ENCODE assay signal across 3 cellular contexts in the genomic region with DNA sequence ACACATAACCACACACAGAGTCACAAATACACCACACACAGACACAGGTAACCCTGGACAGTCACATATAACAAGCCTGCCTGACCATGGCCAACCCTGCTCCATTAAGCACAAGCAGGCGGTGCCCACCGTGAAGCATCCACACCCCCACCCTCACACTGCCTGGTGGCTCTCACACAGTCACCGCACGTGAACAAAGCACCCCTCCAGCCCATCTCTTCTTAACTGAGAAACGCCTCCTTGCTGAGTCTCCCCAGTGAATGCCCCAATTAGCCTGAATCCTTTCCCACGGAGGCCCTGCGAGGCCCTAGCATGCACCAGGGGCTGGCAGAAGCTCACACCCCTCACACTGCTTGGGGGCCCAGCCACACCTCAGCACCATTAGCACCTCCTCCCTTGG.
TF ChIP-seq lines count a peak whose summit lies in the region.

No MANE protein-coding gene starts in this region.

TF ChIP-seq in IMR-90, 13 proteins besides CTCF, POLR2A, EP300 and RAD21:
- TF ChIP-seq MAZ (IDR thresholded peaks at IDR 0.05; ENCODE audit: borderline replicate concordance, low read depth, low read length) (no peak), CEBPB (IDR thresholded peaks at IDR 0.05; ENCODE audit: low read depth, low read length) (no peak), SMC3 (IDR thresholded peaks at IDR 0.05; ENCODE audit: low read depth, low read length) (no peak), RCOR1 (IDR thresholded peaks at IDR 0.05; ENCODE audit: insufficient replicate concordance, low read length) (no peak), CHD1 (IDR thresholded peaks at IDR 0.05; ENCODE audit: low read depth, low read length) (no peak), FOS (IDR thresholded peaks at IDR 0.05; ENCODE audit: low read depth, low read length) (no peak), NFE2L2 (IDR thresholded peaks at IDR 0.05; ENCODE audit: low read depth, low read length) (no peak), BHLHE40 (IDR thresholded peaks at IDR 0.05; ENCODE audit: low read depth, low read length) (no peak), MAFK (IDR thresholded peaks at IDR 0.05; ENCODE audit: low read depth, low read length) (no peak)
- TF ChIP-seq, protein P1, sequence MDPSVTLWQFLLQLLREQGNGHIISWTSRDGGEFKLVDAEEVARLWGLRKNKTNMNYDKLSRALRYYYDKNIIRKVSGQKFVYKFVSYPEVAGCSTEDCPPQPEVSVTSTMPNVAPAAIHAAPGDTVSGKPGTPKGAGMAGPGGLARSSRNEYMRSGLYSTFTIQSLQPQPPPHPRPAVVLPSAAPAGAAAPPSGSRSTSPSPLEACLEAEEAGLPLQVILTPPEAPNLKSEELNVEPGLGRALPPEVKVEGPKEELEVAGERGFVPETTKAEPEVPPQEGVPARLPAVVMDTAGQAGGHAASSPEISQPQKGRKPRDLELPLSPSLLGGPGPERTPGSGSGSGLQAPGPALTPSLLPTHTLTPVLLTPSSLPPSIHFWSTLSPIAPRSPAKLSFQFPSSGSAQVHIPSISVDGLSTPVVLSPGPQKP (IDR thresholded peaks at IDR 0.05; ENCODE audit: borderline replicate concordance, low read depth, low read length): no peak
- TF ChIP-seq, protein P2, sequence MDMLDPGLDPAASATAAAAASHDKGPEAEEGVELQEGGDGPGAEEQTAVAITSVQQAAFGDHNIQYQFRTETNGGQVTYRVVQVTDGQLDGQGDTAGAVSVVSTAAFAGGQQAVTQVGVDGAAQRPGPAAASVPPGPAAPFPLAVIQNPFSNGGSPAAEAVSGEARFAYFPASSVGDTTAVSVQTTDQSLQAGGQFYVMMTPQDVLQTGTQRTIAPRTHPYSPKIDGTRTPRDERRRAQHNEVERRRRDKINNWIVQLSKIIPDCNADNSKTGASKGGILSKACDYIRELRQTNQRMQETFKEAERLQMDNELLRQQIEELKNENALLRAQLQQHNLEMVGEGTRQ (IDR thresholded peaks at IDR 0.05; ENCODE audit: low read depth, low read length): no peak
TF ChIP-seq in IMR-90: peak in this region for 0.

TF ChIP-seq in H1, 55 proteins besides CTCF, POLR2A, EP300 and RAD21:
- TF ChIP-seq FOSL1 (IDR thresholded peaks at IDR 0.05; ENCODE audit: insufficient read depth, low read depth, low read length) (no peak), KDM4A (IDR thresholded peaks at IDR 0.05; ENCODE audit: low read depth, low read length, severe bottlenecking) (no peak), TCF12 (IDR thresholded peaks at IDR 0.05; ENCODE audit: low read depth, low read length) (no peak), SIRT6 (IDR thresholded peaks at IDR 0.05; ENCODE audit: low read length) (no peak), SUZ12 (IDR thresholded peaks at IDR 0.05; ENCODE audit: low read length) (no peak), TAF7 (optimal IDR thresholded peaks at IDR 0.05; ENCODE audit: borderline replicate concordance, low read depth, low read length) (no peak), SIN3A (conservative IDR thresholded peaks at IDR 0.05 in 1 of 2, IDR thresholded peaks at IDR 0.05 in 1 of 2; ENCODE audit: low read depth in 1 of 2, low read length in 2 of 2) (no peak), SIX5 (IDR thresholded peaks at IDR 0.05; ENCODE audit: low read depth, low read length) (no peak)
- TF ChIP-seq, protein P3, sequence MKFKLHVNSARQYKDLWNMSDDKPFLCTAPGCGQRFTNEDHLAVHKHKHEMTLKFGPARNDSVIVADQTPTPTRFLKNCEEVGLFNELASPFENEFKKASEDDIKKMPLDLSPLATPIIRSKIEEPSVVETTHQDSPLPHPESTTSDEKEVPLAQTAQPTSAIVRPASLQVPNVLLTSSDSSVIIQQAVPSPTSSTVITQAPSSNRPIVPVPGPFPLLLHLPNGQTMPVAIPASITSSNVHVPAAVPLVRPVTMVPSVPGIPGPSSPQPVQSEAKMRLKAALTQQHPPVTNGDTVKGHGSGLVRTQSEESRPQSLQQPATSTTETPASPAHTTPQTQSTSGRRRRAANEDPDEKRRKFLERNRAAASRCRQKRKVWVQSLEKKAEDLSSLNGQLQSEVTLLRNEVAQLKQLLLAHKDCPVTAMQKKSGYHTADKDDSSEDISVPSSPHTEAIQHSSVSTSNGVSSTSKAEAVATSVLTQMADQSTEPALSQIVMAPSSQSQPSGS (IDR thresholded peaks at IDR 0.05; ENCODE audit: low read length): no peak
TF ChIP-seq in H1: peak in this region for 0.

TF ChIP-seq in neural cell, 6 proteins besides CTCF, POLR2A, EP300 and RAD21:
- TF ChIP-seq, protein P4, sequence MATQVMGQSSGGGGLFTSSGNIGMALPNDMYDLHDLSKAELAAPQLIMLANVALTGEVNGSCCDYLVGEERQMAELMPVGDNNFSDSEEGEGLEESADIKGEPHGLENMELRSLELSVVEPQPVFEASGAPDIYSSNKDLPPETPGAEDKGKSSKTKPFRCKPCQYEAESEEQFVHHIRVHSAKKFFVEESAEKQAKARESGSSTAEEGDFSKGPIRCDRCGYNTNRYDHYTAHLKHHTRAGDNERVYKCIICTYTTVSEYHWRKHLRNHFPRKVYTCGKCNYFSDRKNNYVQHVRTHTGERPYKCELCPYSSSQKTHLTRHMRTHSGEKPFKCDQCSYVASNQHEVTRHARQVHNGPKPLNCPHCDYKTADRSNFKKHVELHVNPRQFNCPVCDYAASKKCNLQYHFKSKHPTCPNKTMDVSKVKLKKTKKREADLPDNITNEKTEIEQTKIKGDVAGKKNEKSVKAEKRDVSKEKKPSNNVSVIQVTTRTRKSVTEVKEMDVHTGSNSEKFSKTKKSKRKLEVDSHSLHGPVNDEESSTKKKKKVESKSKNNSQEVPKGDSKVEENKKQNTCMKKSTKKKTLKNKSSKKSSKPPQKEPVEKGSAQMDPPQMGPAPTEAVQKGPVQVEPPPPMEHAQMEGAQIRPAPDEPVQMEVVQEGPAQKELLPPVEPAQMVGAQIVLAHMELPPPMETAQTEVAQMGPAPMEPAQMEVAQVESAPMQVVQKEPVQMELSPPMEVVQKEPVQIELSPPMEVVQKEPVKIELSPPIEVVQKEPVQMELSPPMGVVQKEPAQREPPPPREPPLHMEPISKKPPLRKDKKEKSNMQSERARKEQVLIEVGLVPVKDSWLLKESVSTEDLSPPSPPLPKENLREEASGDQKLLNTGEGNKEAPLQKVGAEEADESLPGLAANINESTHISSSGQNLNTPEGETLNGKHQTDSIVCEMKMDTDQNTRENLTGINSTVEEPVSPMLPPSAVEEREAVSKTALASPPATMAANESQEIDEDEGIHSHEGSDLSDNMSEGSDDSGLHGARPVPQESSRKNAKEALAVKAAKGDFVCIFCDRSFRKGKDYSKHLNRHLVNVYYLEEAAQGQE (IDR thresholded peaks at IDR 0.05; ENCODE audit: borderline replicate concordance): no peak
- TF ChIP-seq SMC3 (conservative IDR thresholded peaks at IDR 0.05; ENCODE audit: poor library complexity) (no peak), EZH2 (IDR thresholded peaks at IDR 0.05; ENCODE audit: borderline replicate concordance, insufficient read depth, low read length, poor library complexity, severe bottlenecking) (no peak), POLR2AphosphoS5 (IDR thresholded peaks at IDR 0.05) (no peak), TAF1 (IDR thresholded peaks at IDR 0.05; ENCODE audit: low read depth) (no peak), MXI1 (conservative IDR thresholded peaks at IDR 0.05; ENCODE audit: poor library complexity, severe bottlenecking) (no peak)
